Comparison of ENCODE assay signal across 24 cellular contexts in the genomic region with DNA sequence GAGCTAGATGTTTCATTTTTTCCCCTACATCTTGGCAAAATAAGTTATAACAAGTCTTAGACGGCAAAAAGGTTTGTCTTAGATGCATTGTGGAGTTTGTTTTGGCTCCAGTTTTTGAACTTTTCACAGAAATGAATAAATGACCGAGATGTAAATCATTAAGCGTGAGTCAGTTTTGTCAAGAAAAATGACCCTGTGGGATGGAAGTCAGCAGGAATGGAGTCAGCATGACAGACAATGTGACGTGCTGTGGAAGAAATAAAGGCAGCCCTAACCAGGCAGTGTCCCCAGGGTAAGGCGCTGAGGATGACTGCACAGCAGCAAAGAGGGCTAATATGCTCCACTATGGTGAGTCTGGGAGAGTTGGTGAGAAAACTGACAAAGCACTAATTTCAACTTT.
"Had no signal": no experiment of that assay in that cellular context is flagged by ENCODE, and none has a peak within 500 bp of the region (broad histone marks: within the 10 kb centered on the region; RNA-seq: fewer than 3 reads in every experiment).

No MANE protein-coding gene starts in this region.

- H3K4me1 ChIP-seq: adrenal gland, lower lobe of right lung, right lobe of liver, thyroid gland had no signal

- H2AFZ ChIP-seq: hepatocyte had no signal

- FAIRE-seq: endometrium, urothelium cell line had no signal

- H3K4me3 ChIP-seq: adrenal gland, hepatocyte, lower lobe of right lung, ovary, right lobe of liver, thyroid gland had no signal

- DNase-seq: activated CD4-positive, alpha-beta T cell treated with anti-CD3 and anti-CD28 coated beads, Interleukin-2, amount 50 U/mL, for 1 hour; activated CD4-positive, CD25-positive, alpha-beta regulatory T cell treated with anti-CD3 and anti-CD28 coated beads, Interleukin-2, amount 50 U/mL, for 72 hours; activated CD8-positive, alpha-beta memory T cell treated with anti-CD3 and anti-CD28 coated beads for 24 hours; activated CD8-positive, alpha-beta memory T cell treated with anti-CD3 and anti-CD28 coated beads, Interleukin-2, amount 50 U/mL, for 48 hours; activated gamma-delta T cell; activated T-cell treated with anti-CD3 and anti-CD28 coated beads, Interleukin-2, amount 50 U/mL, for 72 hours; adrenal gland; cortex of kidney; foreskin fibroblast; left cardiac atrium; lower lobe of right lung; naive thymus-derived CD8-positive, alpha-beta T cell; ovary; right lobe of liver; stimulated activated CD4-positive, alpha-beta T cell treated with anti-CD3 and anti-CD28 coated beads, Interleukin-4, amount 100 ng/mL, for 4 hours; stimulated activated naive B cell treated with anti-CD40 and anti-IgM and Interleukin-4, amounts not matched to agents 10 μg/mL and 1 μg/mL and 100 μg/mL, for 72 hours; T1000; thyroid gland had no signal

- H3K4me2 ChIP-seq: hepatocyte had no signal

- H3K79me2 ChIP-seq: hepatocyte had no signal

- H3K36me3 ChIP-seq: adrenal gland, lower lobe of right lung, ovary, right lobe of liver, thyroid gland had no signal

- H3K27me3 ChIP-seq: adrenal gland, hepatocyte, ovary, right lobe of liver, thyroid gland had no signal

- H3K27ac ChIP-seq: adrenal gland, hepatocyte, lower lobe of right lung, ovary, right lobe of liver, thyroid gland, VCaP had no signal

- ATAC-seq: activated naive CD4-positive, alpha-beta T cell treated with anti-CD3 and anti-CD28 coated beads, Interleukin-2, amount 50 U/mL, for 72 hours; activated T-cell treated with anti-CD3 and anti-CD28 coated beads, Interleukin-2, amount 50 U/mL, for 72 hours; esophagus mucosa; lower lobe of right lung; naive thymus-derived CD8-positive, alpha-beta T cell; right lobe of liver; stimulated activated naive B cell treated with anti-CD40 and anti-IgM and Interleukin-4, amounts not matched to agents 10 μg/mL and 1 μg/mL and 100 μg/mL, for 72 hours had no signal

- H3K9me3 ChIP-seq: adrenal gland, lower lobe of right lung, ovary, right lobe of liver, thyroid gland had no signal
